ENCODE assay signal across 8 cellular contexts in genomic region chr2:150485114-150485870, GRCh38. TPM values are rescaled to one million over a fixed set of nuclear protein-coding genes. Genes with fewer than 3 reads are reported as not detected.
DNase-seq lines count a peak whose midpoint lies in the region; ATAC-seq, FAIRE-seq and TF ChIP-seq lines count a peak whose summit lies in the region.

No MANE protein-coding gene starts in this region.

- H3K4me1 Mint-ChIP-seq in activated CD8-positive, alpha-beta memory T cell treated with anti-CD3 and anti-CD28 coated beads, Interleukin-2, amount 10 ng/mL, durations not matched to agents 7 days and 5 days: peaks cover 9% of the 10 kb centered on the region
- peaks cover 12% of the 10 kb centered on the region for H3K4me1 Mint-ChIP-seq in activated T-helper 2 cell treated with anti-CD3 and anti-CD28 coated beads, Interferon-gamma antibody, Interleukin-2, Interleukin-4, amounts not matched to agents 10 μg/mL and 5 μg/mL and 100 μg/mL, durations not matched to agents 14 hours and 24 hours and 36 hours (ENCODE audit: low read depth)
- peaks cover 43% of the 10 kb centered on the region for H3K4me1 Mint-ChIP-seq in progenitor cell of endocrine pancreas (ENCODE audit: low read depth)
- peaks cover 6 to 22% (median 11%) of the 10 kb centered on the region in 4 donors for H3K4me1 Mint-ChIP-seq in naive thymus-derived CD8-positive, alpha-beta T cell

- no peak for ATAC-seq in activated CD8-positive, alpha-beta memory T cell treated with anti-CD3 and anti-CD28 coated beads, Interleukin-2, amount 10 ng/mL, durations not matched to agents 7 days and 5 days
- peak; percentile 68 for ATAC-seq in left ventricle myocardium superior
- ATAC-seq in naive thymus-derived CD8-positive, alpha-beta T cell: no peak

- no peaks in the 10 kb centered on the region for H3K36me3 Mint-ChIP-seq in activated CD8-positive, alpha-beta memory T cell treated with anti-CD3 and anti-CD28 coated beads, Interleukin-2, amount 10 ng/mL, durations not matched to agents 7 days and 5 days
- H3K36me3 Mint-ChIP-seq in activated T-helper 2 cell treated with anti-CD3 and anti-CD28 coated beads, Interferon-gamma antibody, Interleukin-2, Interleukin-4, amounts not matched to agents 10 μg/mL and 5 μg/mL and 100 μg/mL, durations not matched to agents 14 hours and 24 hours and 36 hours (ENCODE audit: low read depth): no peaks in the 10 kb centered on the region
- peaks cover 5% of the 10 kb centered on the region for H3K36me3 Mint-ChIP-seq in progenitor cell of endocrine pancreas (ENCODE audit: insufficient read depth)
- H3K36me3 Mint-ChIP-seq in naive thymus-derived CD8-positive, alpha-beta T cell: peaks cover 0 to 4% (median 0%) of the 10 kb centered on the region in 3 donors

- TF ChIP-seq CTCF in progenitor cell of endocrine pancreas (IDR thresholded peaks at IDR 0.05; ENCODE audit: unreplicated experiment): peak; percentile 46

- FAIRE-seq in GM19239 (lab: Jason Lieb, UNC): no peak

- H3K27ac Mint-ChIP-seq in activated CD8-positive, alpha-beta memory T cell treated with anti-CD3 and anti-CD28 coated beads, Interleukin-2, amount 10 ng/mL, durations not matched to agents 7 days and 5 days: no peak overlapping the region
- H3K27ac Mint-ChIP-seq in activated T-helper 2 cell treated with anti-CD3 and anti-CD28 coated beads, Interferon-gamma antibody, Interleukin-2, Interleukin-4, amounts not matched to agents 10 μg/mL and 5 μg/mL and 100 μg/mL, durations not matched to agents 14 hours and 24 hours and 36 hours: no peak overlapping the region
- peak overlapping the region; percentile 98 for H3K27ac Mint-ChIP-seq in progenitor cell of endocrine pancreas
- no peak overlapping the region for H3K27ac Mint-ChIP-seq in naive thymus-derived CD8-positive, alpha-beta T cell

- no peak overlapping the region for H3K4me3 Mint-ChIP-seq in activated CD8-positive, alpha-beta memory T cell treated with anti-CD3 and anti-CD28 coated beads, Interleukin-2, amount 10 ng/mL, durations not matched to agents 7 days and 5 days
- peak overlapping the region; percentile 8 for H3K4me3 Mint-ChIP-seq in activated T-helper 2 cell treated with anti-CD3 and anti-CD28 coated beads, Interferon-gamma antibody, Interleukin-2, Interleukin-4, amounts not matched to agents 10 μg/mL and 5 μg/mL and 100 μg/mL, durations not matched to agents 14 hours and 24 hours and 36 hours (ENCODE audit: low read depth)
- H3K4me3 Mint-ChIP-seq in progenitor cell of endocrine pancreas (ENCODE audit: low read depth): peak overlapping the region; percentile 99
- peak overlapping the region in 1 of 10 donors; percentile 23 for H3K4me3 Mint-ChIP-seq in naive thymus-derived CD8-positive, alpha-beta T cell

- intact Hi-C loops in activated T-helper 2 cell treated with anti-CD3 and anti-CD28 coated beads, Interferon-gamma antibody, Interleukin-2, Interleukin-4, amounts not matched to agents 10 μg/mL and 5 μg/mL and 100 μg/mL, durations not matched to agents 14 hours and 24 hours and 36 hours (cut with micrococcal nuclease): no loop called here
- intact Hi-C loops in left ventricle myocardium superior (cut with micrococcal nuclease): loop anchor here (5.0 kb wide), 1 partner anchor 888 kb away; no protein-coding TSS in a partner anchor

- CTCF ChIA-PET in activated CD8-positive, alpha-beta memory T cell treated with anti-CD3 and anti-CD28 coated beads, Interleukin-2, amount 10 ng/mL, durations not matched to agents 7 days and 5 days (lab: Charles Lee): interaction anchor here (1.5 kb wide), 1 partner anchor 887 kb away, joined by 3 read pairs; no protein-coding TSS in a partner anchor

- peaks cover 57% of the 10 kb centered on the region for H3K27me3 Mint-ChIP-seq in activated CD8-positive, alpha-beta memory T cell treated with anti-CD3 and anti-CD28 coated beads, Interleukin-2, amount 10 ng/mL, durations not matched to agents 7 days and 5 days
- peaks cover 46% of the 10 kb centered on the region for H3K27me3 Mint-ChIP-seq in activated T-helper 2 cell treated with anti-CD3 and anti-CD28 coated beads, Interferon-gamma antibody, Interleukin-2, Interleukin-4, amounts not matched to agents 10 μg/mL and 5 μg/mL and 100 μg/mL, durations not matched to agents 14 hours and 24 hours and 36 hours (ENCODE audit: low read depth)
- no peaks in the 10 kb centered on the region for H3K27me3 Mint-ChIP-seq in progenitor cell of endocrine pancreas
- peaks cover 29 to 61% (median 45%) of the 10 kb centered on the region in 5 donors for H3K27me3 Mint-ChIP-seq in naive thymus-derived CD8-positive, alpha-beta T cell

- no peaks in the 10 kb centered on the region for H3K9me3 Mint-ChIP-seq in activated CD8-positive, alpha-beta memory T cell treated with anti-CD3 and anti-CD28 coated beads, Interleukin-2, amount 10 ng/mL, durations not matched to agents 7 days and 5 days (ENCODE audit: low read depth)
- no peaks in the 10 kb centered on the region for H3K9me3 Mint-ChIP-seq in activated T-helper 2 cell treated with anti-CD3 and anti-CD28 coated beads, Interferon-gamma antibody, Interleukin-2, Interleukin-4, amounts not matched to agents 10 μg/mL and 5 μg/mL and 100 μg/mL, durations not matched to agents 14 hours and 24 hours and 36 hours
- no peaks in the 10 kb centered on the region for H3K9me3 Mint-ChIP-seq in progenitor cell of endocrine pancreas (ENCODE audit: low read depth)
- H3K9me3 Mint-ChIP-seq in naive thymus-derived CD8-positive, alpha-beta T cell: no peaks in the 10 kb centered on the region

- DNase-seq in activated CD8-positive, alpha-beta memory T cell treated with anti-CD3 and anti-CD28 coated beads, Interleukin-2, amount 50 U/mL, for 48 hours: peak; percentile 50
- no peak for DNase-seq in activated CD8-positive, alpha-beta memory T cell treated with anti-CD3 and anti-CD28 coated beads, Interleukin-2, amount 10 ng/mL, durations not matched to agents 7 days and 5 days
- DNase-seq in NCI-H128 (lab: John Stamatoyannopoulos, UW; ENCODE audit: unreplicated experiment) (peak; percentile 69), left ventricle myocardium superior (peak; percentile 89), progenitor cell of endocrine pancreas (ENCODE audit: low spot score, unreplicated experiment) (peak; percentile 54), GM19239 (ENCODE audit: insufficient read length, low spot score) (no peak)
- no peak for DNase-seq in activated T-helper 2 cell treated with anti-CD3 and anti-CD28 coated beads, Interferon-gamma antibody, Interleukin-2, Interleukin-4, amounts not matched to agents 10 μg/mL and 5 μg/mL and 100 μg/mL, durations not matched to agents 14 hours and 24 hours and 36 hours (ENCODE audit: low spot score)
- no peak for DNase-seq in naive thymus-derived CD8-positive, alpha-beta T cell

- POLR2A ChIA-PET in naive thymus-derived CD8-positive, alpha-beta T cell (lab: Charles Lee): no interaction called here

RNA-seq across cellular contexts. Expression of gene RND3, which starts 2.2 kb away (rescaled TPM):
- total RNA-seq in activated CD8-positive, alpha-beta memory T cell treated with anti-CD3 and anti-CD28 coated beads, Interleukin-2, amount 10 ng/mL, durations not matched to agents 7 days and 5 days: not detected
- not detected in 2 replicates for total RNA-seq in activated T-helper 2 cell treated with anti-CD3 and anti-CD28 coated beads, Interferon-gamma antibody, Interleukin-2, Interleukin-4, amounts not matched to agents 10 μg/mL and 5 μg/mL and 100 μg/mL, durations not matched to agents 14 hours and 24 hours and 36 hours
- total RNA-seq in left ventricle myocardium superior: 25.1 TPM
- total RNA-seq in progenitor cell of endocrine pancreas: 40.3 and 42.5 TPM in 2 replicates
- not detected for total RNA-seq in naive thymus-derived CD8-positive, alpha-beta T cell
- polyA plus RNA-seq in naive thymus-derived CD8-positive, alpha-beta T cell: not detected

Comparison
In these comparisons a context has a peak if more than half of its experiments do, and no peak if none do; other contexts are left out.
1. DNase-seq: peak in activated CD8-positive, alpha-beta memory T cell treated with anti-CD3 and anti-CD28 coated beads, Interleukin-2, amount 50 U/mL, for 48 hours (single experiment), NCI-H128 (single experiment), left ventricle myocardium superior (single experiment) and progenitor cell of endocrine pancreas (single experiment); none in activated CD8-positive, alpha-beta memory T cell treated with anti-CD3 and anti-CD28 coated beads, Interleukin-2, amount 10 ng/mL, durations not matched to agents 7 days and 5 days (single experiment), activated T-helper 2 cell treated with anti-CD3 and anti-CD28 coated beads, Interferon-gamma antibody, Interleukin-2, Interleukin-4, amounts not matched to agents 10 μg/mL and 5 μg/mL and 100 μg/mL, durations not matched to agents 14 hours and 24 hours and 36 hours (single experiment), GM19239 (single experiment) and naive thymus-derived CD8-positive, alpha-beta T cell (0 of 10).
2. RNA of gene RND3, which starts 2.2 kb away (total RNA-seq): 40.3 to 42.5 TPM in progenitor cell of endocrine pancreas and 25.1 TPM in left ventricle myocardium superior (single experiment); not detected in activated T-helper 2 cell treated with anti-CD3 and anti-CD28 coated beads, Interferon-gamma antibody, Interleukin-2, Interleukin-4, amounts not matched to agents 10 μg/mL and 5 μg/mL and 100 μg/mL, durations not matched to agents 14 hours and 24 hours and 36 hours, not detected in activated CD8-positive, alpha-beta memory T cell treated with anti-CD3 and anti-CD28 coated beads, Interleukin-2, amount 10 ng/mL, durations not matched to agents 7 days and 5 days and not detected in naive thymus-derived CD8-positive, alpha-beta T cell; every median in the first group is over 10 times any median in the second.